In the genomic region with DNA sequence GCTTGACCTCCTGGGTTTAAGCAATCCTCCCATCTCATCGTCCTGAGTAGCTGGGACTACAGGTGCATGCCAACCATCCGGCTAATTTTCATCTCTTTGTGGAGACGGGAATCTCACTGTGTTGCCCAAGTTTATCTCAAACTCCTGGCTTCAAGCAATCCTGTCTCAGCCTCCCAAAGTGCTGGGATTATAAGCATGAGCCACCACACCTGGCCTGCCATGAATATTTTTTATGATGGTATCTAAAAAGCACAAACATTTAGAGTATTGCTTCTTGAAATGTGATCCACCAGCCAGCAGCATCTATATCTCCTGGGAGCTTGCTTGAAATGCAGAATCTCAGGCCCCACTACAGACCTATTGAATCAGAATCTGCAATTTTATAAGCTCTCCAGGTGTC, we compare ENCODE assay signal across 32 cellular contexts.
"Had no signal": no experiment of that assay in that cellular context is flagged by ENCODE, and none has a peak within 500 bp of the region (broad histone marks: within the 10 kb centered on the region; RNA-seq: fewer than 3 reads in every experiment).

No MANE protein-coding gene starts in this region.

- H3K27me3 ChIP-seq: adrenal gland, ascending aorta, body of pancreas, brain microvascular endothelial cell, breast epithelium, cardiac muscle cell had no signal

- H3K36me3 ChIP-seq: adrenal gland, ascending aorta, brain microvascular endothelial cell, breast epithelium, cardiac muscle cell had no signal

- DNase-seq: activated effector memory CD4-positive, alpha-beta T cell treated with anti-CD3 and anti-CD28 coated beads, Interleukin-2, amount 50 U/mL, for 16 hours; activated effector memory CD4-positive, alpha-beta T cell treated with Interleukin-2 at 50 U/mL for 16 hours; activated gamma-delta T cell; activated gamma-delta T cell treated with Interleukin-2 at 50 U/mL for 16 hours; activated naive CD4-positive, alpha-beta T cell; activated naive CD4-positive, alpha-beta T cell treated with anti-CD3 and anti-CD28 coated beads for 36 hours; activated naive CD4-positive, alpha-beta T cell treated with anti-CD3 and anti-CD28 coated beads, Interleukin-2, amount 10 ng/mL, durations not matched to agents 7 days and 5 days; activated naive CD4-positive, alpha-beta T cell treated with anti-CD3 and anti-CD28 coated beads, Interleukin-2, amount 50 U/mL, for 16 hours; activated naive CD4-positive, alpha-beta T cell treated with Interleukin-2 at 50 U/mL for 16 hours; activated naive CD8-positive, alpha-beta T cell treated with anti-CD3 and anti-CD28 coated beads for 36 hours; activated naive CD8-positive, alpha-beta T cell treated with anti-CD3 and anti-CD28 coated beads, Interleukin-2, amount 10 ng/mL, durations not matched to agents 7 days and 5 days; activated naive CD8-positive, alpha-beta T cell treated with anti-CD3 and anti-CD28 coated beads, Interleukin-2, amount 50 U/mL, for 24 hours; activated T-cell treated with anti-CD3 and anti-CD28 coated beads, Interleukin-2, amount 50 U/mL, for 1 hour; activated T-cell treated with anti-CD3 and anti-CD28 coated beads, Interleukin-2, amount 50 U/mL, for 24 hours; activated T-cell treated with anti-CD3 and anti-CD28 coated beads, Interleukin-2, amount 50 U/mL, for 4 hours; activated T-cell treated with anti-CD3 and anti-CD28 coated beads, Interleukin-2, amount 50 U/mL, for 48 hours; activated T-cell treated with anti-CD3 and anti-CD28 coated beads, Interleukin-2, amount 50 U/mL, for 72 hours; adrenal gland; amniotic stem cell; amygdala; anterior cingulate cortex; aorta; body of pancreas; brain microvascular endothelial cell; caudate nucleus; central memory CD4-positive, alpha-beta T cell; cerebellar nuclear complex had no signal

- H3K27ac ChIP-seq: adrenal gland, ascending aorta, body of pancreas, brain microvascular endothelial cell, breast epithelium, cardiac muscle cell had no signal

- H3K9me3 ChIP-seq: adrenal gland, ascending aorta, body of pancreas, breast epithelium had no signal

- ATAC-seq: activated naive CD4-positive, alpha-beta T cell treated with anti-CD3 and anti-CD28 coated beads, Interleukin-2, amount 50 U/mL, for 72 hours; activated naive CD8-positive, alpha-beta T cell treated with anti-CD3 and anti-CD28 coated beads, Interleukin-2, amount 50 U/mL, for 24 hours; activated T-cell treated with anti-CD3 and anti-CD28 coated beads, Interleukin-2, amount 50 U/mL, for 4 hours; activated T-cell treated with anti-CD3 and anti-CD28 coated beads, Interleukin-2, amount 50 U/mL, for 72 hours; activated T-helper 17 cell treated with anti-CD3 and anti-CD28 coated beads, Interleukin-2, amount 50 U/mL, for 72 hours; body of pancreas had no signal

- H3K4me3 ChIP-seq: adrenal gland, ascending aorta, body of pancreas, breast epithelium, cardiac muscle cell had no signal

- H3K4me1 ChIP-seq: adrenal gland, ascending aorta, body of pancreas, breast epithelium had no signal
